Comparison of ENCODE assay signal across 10 cellular contexts in the genomic region with DNA sequence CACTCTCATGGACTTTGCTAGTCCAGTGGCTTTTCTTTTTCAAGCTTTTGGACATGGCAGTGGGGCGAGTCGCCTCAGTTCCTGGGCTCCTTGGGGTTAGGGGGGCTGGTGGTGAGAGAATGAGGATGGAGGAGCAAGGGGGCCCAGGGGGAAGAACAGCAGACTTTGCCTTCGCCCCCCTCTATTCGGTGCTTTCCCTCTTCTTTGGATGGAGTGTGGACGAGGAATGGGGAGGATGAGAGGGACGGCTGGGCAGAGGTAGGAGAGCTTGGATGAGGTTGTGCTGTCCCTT. TPM values are rescaled to one million over a fixed set of nuclear protein-coding genes. Genes with fewer than 3 reads are reported as not detected.
DNase-seq lines count a peak whose midpoint lies in the region; ATAC-seq and TF ChIP-seq lines count a peak whose summit lies in the region.
"Had no signal": no experiment of that assay in that cellular context is flagged by ENCODE, and none has a peak within 500 bp of the region (broad histone marks: within the 10 kb centered on the region; RNA-seq: fewer than 3 reads in every experiment).

No MANE protein-coding gene starts in this region.

- ATAC-seq in GM18502 (IDR thresholded peaks at IDR 0.05; ENCODE audit: poor library complexity, unreplicated experiment), result no peak
- ATAC-seq in HG02798 (IDR thresholded peaks at IDR 0.05; ENCODE audit: poor library complexity, unreplicated experiment), result no peak

- H3K9me3 ChIP-seq in SJCRH30 (replicated peaks), result no peaks in the 10 kb centered on the region

- H3K4me1 ChIP-seq in SJCRH30, result no peaks in the 10 kb centered on the region

- no peaks in the 10 kb centered on the region for H3K36me3 ChIP-seq in SJCRH30

- H3K27ac Mint-ChIP-seq in osteocyte (ENCODE audit: unreplicated experiment), result peak overlapping the region; percentile 94

- no peaks in the 10 kb centered on the region for H3K9me3 Mint-ChIP-seq in osteocyte (ENCODE audit: unreplicated experiment)

- H3K27ac ChIP-seq in SJCRH30, result peak overlapping the region; percentile 64

- H3K27me3 Mint-ChIP-seq in osteocyte (ENCODE audit: unreplicated experiment), result no peaks in the 10 kb centered on the region

- peaks cover 24% of the 10 kb centered on the region for H3K4me1 Mint-ChIP-seq in osteocyte (ENCODE audit: unreplicated experiment)

- no peaks in the 10 kb centered on the region for H3K27me3 ChIP-seq in SJCRH30

- TF ChIP-seq CTCF in AG10803 (conservative IDR thresholded peaks at IDR 0.05; ENCODE audit: low read length), result no peak
- TF ChIP-seq CTCF in fibroblast of mammary gland (conservative IDR thresholded peaks at IDR 0.05; ENCODE audit: control insufficient read depth, insufficient read depth, low read depth, low read length), result no peak
- TF ChIP-seq CTCF in osteocyte (IDR thresholded peaks at IDR 0.05), result no peak

- peak overlapping the region; percentile 85 for H3K4me3 ChIP-seq in AG10803 (ENCODE audit: low read length)
- H3K4me3 ChIP-seq in SJCRH30, result peak overlapping the region; percentile 74
- H3K4me3 ChIP-seq in fibroblast of mammary gland (ENCODE audit: control insufficient read depth, low read depth, low read length), result peak overlapping the region; percentile 91

- H3K36me3 Mint-ChIP-seq in osteocyte (ENCODE audit: unreplicated experiment), result peaks cover 7% of the 10 kb centered on the region

- DNase-seq in AG10803 (ENCODE audit: low read depth) (no peak), SJCRH30 (no peak), fibroblast of mammary gland (ENCODE audit: low read depth) (no peak), osteocyte (ENCODE audit: extremely low spot score, unreplicated experiment) (no peak), kidney glomerular epithelial cell (lab: John Stamatoyannopoulos, UW) (no peak), SIG-M5 treated with dmso at 0.1 percent for 504 hours (lab: John Stamatoyannopoulos, UW; ENCODE audit: unreplicated experiment) (no peak)
- DNase-seq: effector CD4-positive, alpha-beta T cell had no signal

- peak overlapping the region; percentile 95 for H3K4me3 Mint-ChIP-seq in osteocyte (ENCODE audit: unreplicated experiment)

RNA-seq across cellular contexts. Expression of gene MAGI2, which starts 0.3 kb away (rescaled TPM):
- total RNA-seq in SJCRH30 (2014; rRNA removed; shearing (Covaris generic)), result 1.8 and 2.4 TPM in 2 replicates
- 10.7 TPM in 2 replicates for total RNA-seq in osteocyte
- total RNA-seq: T-helper 2 cell treated with Interferon-gamma antibody and Interleukin-4, amounts not matched to agents 100 ng/mL and 5 ng/mL, for 36 hours had no signal
